In the genomic region with DNA sequence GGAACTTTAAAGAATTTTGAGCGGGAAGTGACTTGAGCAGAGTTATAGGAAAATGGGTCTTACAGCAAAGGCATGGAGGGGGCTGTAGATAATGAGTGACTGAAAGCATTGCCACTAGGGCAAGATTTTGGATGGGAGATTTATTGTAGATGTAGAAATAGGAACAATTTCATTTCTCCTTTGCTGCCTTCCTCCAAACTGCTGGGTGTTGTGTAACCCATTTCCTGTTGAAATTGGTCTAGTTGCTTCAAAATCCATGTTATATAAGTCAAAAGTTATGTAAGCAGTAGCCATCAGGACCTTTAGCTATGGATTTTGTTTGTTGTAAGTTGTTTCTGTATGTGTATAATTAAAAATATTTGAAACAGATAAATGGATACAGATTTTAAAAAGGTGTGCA, we compare ENCODE assay signal across 13 cellular contexts. TPM values are rescaled to one million over a fixed set of nuclear protein-coding genes. Genes with fewer than 3 reads are reported as not detected.
DNase-seq lines count a peak whose midpoint lies in the region; ATAC-seq and TF ChIP-seq lines count a peak whose summit lies in the region.
"Had no signal": no experiment of that assay in that cellular context is flagged by ENCODE, and none has a peak within 500 bp of the region (broad histone marks: within the 10 kb centered on the region; RNA-seq: fewer than 3 reads in every experiment).

No MANE protein-coding gene starts in this region.

- TF ChIP-seq CTCF in HFFc6 (IDR thresholded peaks at IDR 0.05) = no peak
- TF ChIP-seq CTCF in right lobe of liver (IDR thresholded peaks at IDR 0.05) = no peak

- no peak for TF ChIP-seq POLR2A in right lobe of liver (IDR thresholded peaks at IDR 0.05)

- intact Hi-C loops in right lobe of liver (cut with DNase I) = no loop called here

- H3K9me3 Mint-ChIP-seq in HFFc6 = no peaks in the 10 kb centered on the region
- no peaks in the 10 kb centered on the region for H3K9me3 Mint-ChIP-seq in activated T-helper 17 cell treated with anti-CD3 and anti-CD28 coated beads, Interleukin-2, amount 50 U/mL, for 72 hours

- H3K27me3 Mint-ChIP-seq in HFFc6 (ENCODE audit: insufficient read depth) = peaks cover 1% of the 10 kb centered on the region; the same call in 1 of the 2 replicates
- H3K27me3 Mint-ChIP-seq in activated T-helper 17 cell treated with anti-CD3 and anti-CD28 coated beads, Interleukin-2, amount 50 U/mL, for 72 hours = no peaks in the 10 kb centered on the region

- H3K9me3 ChIP-seq in right lobe of liver = no peaks in the 10 kb centered on the region

- ATAC-seq in activated T-helper 17 cell treated with anti-CD3 and anti-CD28 coated beads, Interleukin-2, amount 50 U/mL, for 72 hours (replicated peaks) = no peak
- ATAC-seq in right lobe of liver (peak in 3 of 4 donors; percentile 49 to 67 (median 55)), HG03045 (IDR thresholded peaks at IDR 0.05; ENCODE audit: unreplicated experiment) (no peak), HG02973 (IDR thresholded peaks at IDR 0.05; ENCODE audit: unreplicated experiment) (no peak), GM19023 (IDR thresholded peaks at IDR 0.05; ENCODE audit: unreplicated experiment) (no peak)
- ATAC-seq: activated CD4-positive, CD25-positive, alpha-beta regulatory T cell treated with anti-CD3 and anti-CD28 coated beads, Interleukin-2, amount 50 U/mL, for 24 hours had no signal

- peak overlapping the region in 1 of 3 donors; percentile 25 for H3K27ac ChIP-seq in right lobe of liver

- H3K27ac Mint-ChIP-seq in HFFc6 = peak overlapping the region; percentile 33; the same call in 1 of the 2 replicates
- H3K27ac Mint-ChIP-seq in activated T-helper 17 cell treated with anti-CD3 and anti-CD28 coated beads, Interleukin-2, amount 50 U/mL, for 72 hours = peak overlapping the region; percentile 65

- peaks cover 0 to 21% (median 13%) of the 10 kb centered on the region in 4 donors for H3K4me1 ChIP-seq in right lobe of liver

- peaks cover 24% of the 10 kb centered on the region for H3K36me3 Mint-ChIP-seq in HFFc6 (ENCODE audit: low read depth)
- H3K36me3 Mint-ChIP-seq in activated T-helper 17 cell treated with anti-CD3 and anti-CD28 coated beads, Interleukin-2, amount 50 U/mL, for 72 hours (ENCODE audit: low read depth) = peaks cover 78% of the 10 kb centered on the region

- H3K4me1 Mint-ChIP-seq in HFFc6 (ENCODE audit: low read depth) = peaks cover 61% of the 10 kb centered on the region
- peaks cover 47% of the 10 kb centered on the region for H3K4me1 Mint-ChIP-seq in activated T-helper 17 cell treated with anti-CD3 and anti-CD28 coated beads, Interleukin-2, amount 50 U/mL, for 72 hours

- H3K36me3 ChIP-seq in right lobe of liver = peaks cover 0 to 2% (median 0%) of the 10 kb centered on the region in 4 donors

- no peak overlapping the region for H3K4me3 ChIP-seq in right lobe of liver
- H3K4me3 ChIP-seq: lung, smooth muscle cell had no signal

- H3K27me3 ChIP-seq in right lobe of liver = no peaks in the 10 kb centered on the region

- DNase-seq in AG20443 (ENCODE audit: low spot score) = peak; percentile 22
- DNase-seq in HFFc6 = no peak
- DNase-seq in right lobe of liver = no peak
- DNase-seq in NCI-H1930 (lab: John Stamatoyannopoulos, UW) = no peak
- DNase-seq: DMS153, MM.1S had no signal

- H3K4me3 Mint-ChIP-seq in HFFc6 = no peak overlapping the region
- H3K4me3 Mint-ChIP-seq in activated T-helper 17 cell treated with anti-CD3 and anti-CD28 coated beads, Interleukin-2, amount 50 U/mL, for 72 hours = peak overlapping the region; percentile 33

- WGBS in right lobe of liver (ENCODE audit: insufficient coverage, low coverage, low lambda C conversion rate, missing lambda C conversion rate) = 50% methylated on average over 1 of the region's 1 CpG

RNA-seq across cellular contexts. Expression of a gene that starts 11.1 kb away (rescaled TPM):
- 100 to 1,000 TPM; 284 to 315 (median 301) TPM for total RNA-seq in HFFc6 (2021; fragmentation: NEBNext Ultra II Directional; extraction: Animal tissue kit (Norgen Biotek cat#: 25700))
- 100 to 1,000 TPM; 130 to 236 TPM for total RNA-seq in activated T-helper 17 cell treated with anti-CD3 and anti-CD28 coated beads, Interleukin-2, amount 50 U/mL, for 72 hours
- 10 to 100 TPM; 48.7 to 71.1 (median 54.5) TPM for total RNA-seq in right lobe of liver

RNA-seq across cellular contexts. Expression of a gene that starts 13.3 kb away (rescaled TPM):
- 10 to 100 TPM; 14.4 to 22.4 (median 16.6) TPM for total RNA-seq in HFFc6 (2021; fragmentation: NEBNext Ultra II Directional; extraction: Animal tissue kit (Norgen Biotek cat#: 25700))
- 10 to 100 TPM; 49.3 to 85.9 TPM for total RNA-seq in activated T-helper 17 cell treated with anti-CD3 and anti-CD28 coated beads, Interleukin-2, amount 50 U/mL, for 72 hours
- 10 to 100 TPM in 5 of 6 experiments, 1 to 10 TPM in 1; 8.7 to 40.2 (median 27.7) TPM for total RNA-seq in right lobe of liver

Comparison
In these comparisons a context has a peak if more than half of its experiments do, and no peak if none do; other contexts are left out.
1. ATAC-seq: peak in right lobe of liver (3 of 4); none in activated T-helper 17 cell treated with anti-CD3 and anti-CD28 coated beads, Interleukin-2, amount 50 U/mL, for 72 hours (single experiment), HG03045 (single experiment), HG02973 (single experiment) and GM19023 (single experiment).